8 cellular contexts compared by ENCODE assay signal in genomic region chr17:66661411-66661843, GRCh38.
A peak's percentile ranks its signal among the peaks of the same experiment; 100 is the strongest.
DNase-seq lines count a peak whose midpoint lies in the region; ATAC-seq and TF ChIP-seq lines count a peak whose summit lies in the region.

No MANE protein-coding gene starts in this region.

- ATAC-seq in SK-N-SH treated with all-trans-retinoic acid at 6 μM for 48 hours (peak; percentile 29), gastroesophageal sphincter (no peak)

- H3K4me1 ChIP-seq in ovary (ENCODE audit: insufficient read depth) (no peaks in the 10 kb centered on the region), gastroesophageal sphincter (no peaks in the 10 kb centered on the region)

- no peaks in the 10 kb centered on the region for H3K9me3 ChIP-seq in ovary
- no peaks in the 10 kb centered on the region for H3K9me3 ChIP-seq in gastroesophageal sphincter

- DNase-seq in DMS79 (lab: John Stamatoyannopoulos, UW): peak; percentile 78
- DNase-seq in HT1080 (ENCODE audit: low read depth): peak; percentile 88
- DNase-seq in kidney tubule cell (ENCODE audit: low spot score): peak; percentile 96
- no peak for DNase-seq in ovary
- no peak for DNase-seq in foreskin fibroblast
- DNase-seq in superior temporal gyrus (ENCODE audit: extremely low spot score): no peak

- H3K27ac ChIP-seq in ovary: no peak overlapping the region
- no peak overlapping the region for H3K27ac ChIP-seq in gastroesophageal sphincter

- H3K4me3 ChIP-seq in ovary (no peak overlapping the region), gastroesophageal sphincter (no peak overlapping the region), foreskin fibroblast (ENCODE audit: low read depth in 1 of 2, low read length in 2 of 2) (no peak overlapping the region)

- TF ChIP-seq POLR2A in ovary (IDR thresholded peaks at IDR 0.05): no peak
- no peak for TF ChIP-seq POLR2A in gastroesophageal sphincter (IDR thresholded peaks at IDR 0.05)

- WGBS in ovary, 3 donors: 76 to 90% (median 87%) methylated on average over 6 of the region's 6 CpGs
- WGBS in gastroesophageal sphincter (ENCODE audit: low coverage in 1 of 2), 2 donors: 74 to 75% methylated on average over 4 to 6 of the region's 6 CpGs

- TF ChIP-seq EP300 in ovary (IDR thresholded peaks at IDR 0.05): no peak
- no peak for TF ChIP-seq EP300 in gastroesophageal sphincter (IDR thresholded peaks at IDR 0.05)

- no peaks in the 10 kb centered on the region for H3K27me3 ChIP-seq in ovary
- no peaks in the 10 kb centered on the region for H3K27me3 ChIP-seq in gastroesophageal sphincter

- intact Hi-C loops in ovary (cut with DNase I): loop anchor here in 1 of 4 donors (10.0 kb wide), 1 partner anchor 387 kb away; no protein-coding TSS in a partner anchor

- H3K36me3 ChIP-seq in ovary: no peaks in the 10 kb centered on the region
- no peaks in the 10 kb centered on the region for H3K36me3 ChIP-seq in gastroesophageal sphincter

- TF ChIP-seq CTCF in ovary (IDR thresholded peaks at IDR 0.05) (no peak), gastroesophageal sphincter (IDR thresholded peaks at IDR 0.05) (no peak), foreskin fibroblast (IDR thresholded peaks at IDR 0.05; ENCODE audit: low read depth, low read length) (no peak)

TF ChIP-seq in SK-N-SH treated with all-trans-retinoic acid at 6 μM for 48 hours, 23 proteins besides CTCF, POLR2A, EP300 and RAD21:
- TF ChIP-seq ZFP3 (CRISPR knock-in tag; IDR thresholded peaks at IDR 0.05) (0 out of 2 replicates have a peak, but pooled peaks have one; percentile 15), RARB (CRISPR knock-in tag; IDR thresholded peaks at IDR 0.05) (no peak)

Comparison
In these comparisons a context has a peak if more than half of its experiments do, and no peak if none do; other contexts are left out.
1. DNase-seq: peak in DMS79 (single experiment), HT1080 (single experiment) and kidney tubule cell (single experiment); none in ovary (0 of 5), foreskin fibroblast (0 of 2) and superior temporal gyrus (single experiment).